ENCODE assay signal across 1 cellular context in the genomic region with DNA sequence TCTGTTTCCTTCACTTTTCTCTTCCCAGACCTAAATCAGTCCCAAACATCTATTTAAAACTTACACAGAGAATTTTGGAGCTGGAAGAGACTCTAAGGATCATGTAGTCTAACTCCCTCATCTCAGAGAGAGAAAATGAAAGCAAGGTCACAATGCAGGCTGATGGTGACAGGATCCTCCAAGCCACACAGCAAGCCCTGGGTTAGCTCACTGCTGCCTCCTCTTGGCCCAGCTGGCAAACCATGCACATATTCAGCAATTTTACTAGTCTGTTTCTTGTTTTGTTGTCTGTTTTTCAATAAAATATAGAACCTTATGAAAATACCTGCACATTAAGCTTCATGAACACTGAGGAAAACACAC.
TF ChIP-seq lines count a peak whose summit lies in the region.

No MANE protein-coding gene starts in this region.

TF ChIP-seq in liver, 16 proteins besides CTCF, POLR2A, EP300 and RAD21 (continued from another document):
- no peak for TF ChIP-seq NR2F2 (IDR thresholded peaks at IDR 0.05)
- no peak for TF ChIP-seq FOXA2 (IDR thresholded peaks at IDR 0.05)
